Comparison of ENCODE assay signal across 1 cellular context in the genomic region with DNA sequence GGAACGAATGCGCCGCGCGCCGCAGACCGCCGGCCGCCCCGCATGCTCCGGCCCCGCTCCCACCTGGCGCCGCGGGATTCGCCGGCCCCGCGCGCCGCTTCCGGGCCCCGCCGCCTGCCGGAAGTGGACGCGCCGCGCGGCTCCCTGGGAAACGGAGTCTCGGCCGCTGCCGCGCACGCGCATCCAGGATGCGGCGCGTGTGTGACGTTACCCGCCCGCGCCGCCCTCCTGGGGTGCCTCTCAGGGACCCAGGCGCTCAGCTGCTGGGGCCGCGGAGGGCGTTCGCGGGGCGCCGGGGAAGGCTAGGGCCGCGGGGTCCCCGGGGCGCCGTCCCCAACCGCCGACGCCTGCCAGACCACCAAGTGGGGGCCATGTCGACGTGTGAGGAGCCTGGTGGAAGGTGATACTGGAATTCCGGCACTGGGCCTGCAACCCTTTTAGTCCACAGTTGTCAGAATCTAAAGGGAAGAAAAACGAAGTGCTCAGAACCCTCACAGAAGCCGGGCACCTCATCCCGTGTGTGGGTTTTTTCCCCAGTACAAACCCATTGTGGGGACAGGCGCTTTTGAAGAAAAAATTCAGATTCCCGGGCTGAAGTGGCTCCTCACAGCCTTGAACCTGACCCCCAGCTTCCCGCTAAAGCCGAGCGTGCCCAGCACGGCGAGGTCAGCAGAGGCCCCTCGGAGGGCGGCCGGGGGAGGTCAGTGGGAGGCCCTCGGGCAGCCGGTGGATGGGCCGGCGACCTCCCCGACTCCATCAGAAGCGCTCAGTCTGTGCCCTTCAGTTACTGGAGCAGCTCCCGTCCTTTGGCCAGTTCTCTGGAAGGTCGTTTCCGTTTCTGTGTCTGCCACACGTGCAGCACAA.
TF ChIP-seq lines count a peak whose summit lies in the region.

A gene with protein sequence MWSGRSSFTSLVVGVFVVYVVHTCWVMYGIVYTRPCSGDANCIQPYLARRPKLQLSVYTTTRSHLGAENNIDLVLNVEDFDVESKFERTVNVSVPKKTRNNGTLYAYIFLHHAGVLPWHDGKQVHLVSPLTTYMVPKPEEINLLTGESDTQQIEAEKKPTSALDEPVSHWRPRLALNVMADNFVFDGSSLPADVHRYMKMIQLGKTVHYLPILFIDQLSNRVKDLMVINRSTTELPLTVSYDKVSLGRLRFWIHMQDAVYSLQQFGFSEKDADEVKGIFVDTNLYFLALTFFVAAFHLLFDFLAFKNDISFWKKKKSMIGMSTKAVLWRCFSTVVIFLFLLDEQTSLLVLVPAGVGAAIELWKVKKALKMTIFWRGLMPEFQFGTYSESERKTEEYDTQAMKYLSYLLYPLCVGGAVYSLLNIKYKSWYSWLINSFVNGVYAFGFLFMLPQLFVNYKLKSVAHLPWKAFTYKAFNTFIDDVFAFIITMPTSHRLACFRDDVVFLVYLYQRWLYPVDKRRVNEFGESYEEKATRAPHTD (minus strand): TSS at position 125 of the 864 bp plus-strand sequence. CDS start 258 bp downstream, outside the sequence.

TF ChIP-seq in WTC11, 78 proteins besides CTCF, POLR2A, EP300 and RAD21 (continued from another document):
- TF ChIP-seq, protein P1, sequence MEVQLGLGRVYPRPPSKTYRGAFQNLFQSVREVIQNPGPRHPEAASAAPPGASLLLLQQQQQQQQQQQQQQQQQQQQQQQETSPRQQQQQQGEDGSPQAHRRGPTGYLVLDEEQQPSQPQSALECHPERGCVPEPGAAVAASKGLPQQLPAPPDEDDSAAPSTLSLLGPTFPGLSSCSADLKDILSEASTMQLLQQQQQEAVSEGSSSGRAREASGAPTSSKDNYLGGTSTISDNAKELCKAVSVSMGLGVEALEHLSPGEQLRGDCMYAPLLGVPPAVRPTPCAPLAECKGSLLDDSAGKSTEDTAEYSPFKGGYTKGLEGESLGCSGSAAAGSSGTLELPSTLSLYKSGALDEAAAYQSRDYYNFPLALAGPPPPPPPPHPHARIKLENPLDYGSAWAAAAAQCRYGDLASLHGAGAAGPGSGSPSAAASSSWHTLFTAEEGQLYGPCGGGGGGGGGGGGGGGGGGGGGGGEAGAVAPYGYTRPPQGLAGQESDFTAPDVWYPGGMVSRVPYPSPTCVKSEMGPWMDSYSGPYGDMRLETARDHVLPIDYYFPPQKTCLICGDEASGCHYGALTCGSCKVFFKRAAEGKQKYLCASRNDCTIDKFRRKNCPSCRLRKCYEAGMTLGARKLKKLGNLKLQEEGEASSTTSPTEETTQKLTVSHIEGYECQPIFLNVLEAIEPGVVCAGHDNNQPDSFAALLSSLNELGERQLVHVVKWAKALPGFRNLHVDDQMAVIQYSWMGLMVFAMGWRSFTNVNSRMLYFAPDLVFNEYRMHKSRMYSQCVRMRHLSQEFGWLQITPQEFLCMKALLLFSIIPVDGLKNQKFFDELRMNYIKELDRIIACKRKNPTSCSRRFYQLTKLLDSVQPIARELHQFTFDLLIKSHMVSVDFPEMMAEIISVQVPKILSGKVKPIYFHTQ (CRISPR knock-in tag; IDR thresholded peaks at IDR 0.05), result no peak
- peak; percentile 80; the same call in 1 of the 2 replicates for TF ChIP-seq FOXK1 (CRISPR knock-in tag; IDR thresholded peaks at IDR 0.05)
- TF ChIP-seq TCF7 (CRISPR knock-in tag; IDR thresholded peaks at IDR 0.05; ENCODE audit: low read depth), result 0 out of 2 replicates have a peak, but pooled peaks have one; percentile 19
- TF ChIP-seq, protein P2, sequence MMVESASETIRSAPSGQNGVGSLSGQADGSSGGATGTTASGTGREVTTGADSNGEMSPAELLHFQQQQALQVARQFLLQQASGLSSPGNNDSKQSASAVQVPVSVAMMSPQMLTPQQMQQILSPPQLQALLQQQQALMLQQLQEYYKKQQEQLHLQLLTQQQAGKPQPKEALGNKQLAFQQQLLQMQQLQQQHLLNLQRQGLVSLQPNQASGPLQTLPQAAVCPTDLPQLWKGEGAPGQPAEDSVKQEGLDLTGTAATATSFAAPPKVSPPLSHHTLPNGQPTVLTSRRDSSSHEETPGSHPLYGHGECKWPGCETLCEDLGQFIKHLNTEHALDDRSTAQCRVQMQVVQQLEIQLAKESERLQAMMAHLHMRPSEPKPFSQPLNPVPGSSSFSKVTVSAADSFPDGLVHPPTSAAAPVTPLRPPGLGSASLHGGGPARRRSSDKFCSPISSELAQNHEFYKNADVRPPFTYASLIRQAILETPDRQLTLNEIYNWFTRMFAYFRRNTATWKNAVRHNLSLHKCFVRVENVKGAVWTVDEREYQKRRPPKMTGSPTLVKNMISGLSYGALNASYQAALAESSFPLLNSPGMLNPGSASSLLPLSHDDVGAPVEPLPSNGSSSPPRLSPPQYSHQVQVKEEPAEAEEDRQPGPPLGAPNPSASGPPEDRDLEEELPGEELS (CRISPR knock-in tag; IDR thresholded peaks at IDR 0.05), result 0 out of 2 replicates have a peak, but pooled peaks have one; percentile 33
- TF ChIP-seq ATF1 (CRISPR knock-in tag; IDR thresholded peaks at IDR 0.05), result peak; percentile 58; the same call in 1 of the 2 replicates
- peak; percentile 98 for TF ChIP-seq CREM (CRISPR knock-in tag; IDR thresholded peaks at IDR 0.05)
- TF ChIP-seq FOXJ3 (CRISPR knock-in tag; IDR thresholded peaks at IDR 0.05; ENCODE audit: borderline replicate concordance), result no peak
- TF ChIP-seq, protein P3, sequence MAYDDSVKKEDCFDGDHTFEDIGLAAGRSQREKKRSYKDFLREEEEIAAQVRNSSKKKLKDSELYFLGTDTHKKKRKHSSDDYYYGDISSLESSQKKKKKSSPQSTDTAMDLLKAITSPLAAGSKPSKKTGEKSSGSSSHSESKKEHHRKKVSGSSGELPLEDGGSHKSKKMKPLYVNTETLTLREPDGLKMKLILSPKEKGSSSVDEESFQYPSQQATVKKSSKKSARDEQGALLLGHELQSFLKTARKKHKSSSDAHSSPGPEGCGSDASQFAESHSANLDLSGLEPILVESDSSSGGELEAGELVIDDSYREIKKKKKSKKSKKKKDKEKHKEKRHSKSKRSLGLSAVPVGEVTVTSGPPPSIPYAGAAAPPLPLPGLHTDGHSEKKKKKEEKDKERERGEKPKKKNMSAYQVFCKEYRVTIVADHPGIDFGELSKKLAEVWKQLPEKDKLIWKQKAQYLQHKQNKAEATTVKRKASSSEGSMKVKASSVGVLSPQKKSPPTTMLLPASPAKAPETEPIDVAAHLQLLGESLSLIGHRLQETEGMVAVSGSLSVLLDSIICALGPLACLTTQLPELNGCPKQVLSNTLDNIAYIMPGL (CRISPR knock-in tag; IDR thresholded peaks at IDR 0.05), result peak; percentile 67; the same call in 1 of the 2 replicates
- peak; percentile 76; the same call in 1 of the 2 replicates for TF ChIP-seq ETV6 (CRISPR knock-in tag; IDR thresholded peaks at IDR 0.05)
- TF ChIP-seq JUN (CRISPR knock-in tag; IDR thresholded peaks at IDR 0.05), result 0 out of 2 replicates have a peak, but pooled peaks have one; percentile 25
- TF ChIP-seq, protein P4, sequence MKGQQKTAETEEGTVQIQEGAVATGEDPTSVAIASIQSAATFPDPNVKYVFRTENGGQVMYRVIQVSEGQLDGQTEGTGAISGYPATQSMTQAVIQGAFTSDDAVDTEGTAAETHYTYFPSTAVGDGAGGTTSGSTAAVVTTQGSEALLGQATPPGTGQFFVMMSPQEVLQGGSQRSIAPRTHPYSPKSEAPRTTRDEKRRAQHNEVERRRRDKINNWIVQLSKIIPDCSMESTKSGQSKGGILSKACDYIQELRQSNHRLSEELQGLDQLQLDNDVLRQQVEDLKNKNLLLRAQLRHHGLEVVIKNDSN (CRISPR knock-in tag; IDR thresholded peaks at IDR 0.05), result no peak
- TF ChIP-seq KAT7 (CRISPR knock-in tag; IDR thresholded peaks at IDR 0.05; ENCODE audit: borderline replicate concordance), result 0 out of 2 replicates have a peak, but pooled peaks have one; percentile 14
- TF ChIP-seq, protein P5, sequence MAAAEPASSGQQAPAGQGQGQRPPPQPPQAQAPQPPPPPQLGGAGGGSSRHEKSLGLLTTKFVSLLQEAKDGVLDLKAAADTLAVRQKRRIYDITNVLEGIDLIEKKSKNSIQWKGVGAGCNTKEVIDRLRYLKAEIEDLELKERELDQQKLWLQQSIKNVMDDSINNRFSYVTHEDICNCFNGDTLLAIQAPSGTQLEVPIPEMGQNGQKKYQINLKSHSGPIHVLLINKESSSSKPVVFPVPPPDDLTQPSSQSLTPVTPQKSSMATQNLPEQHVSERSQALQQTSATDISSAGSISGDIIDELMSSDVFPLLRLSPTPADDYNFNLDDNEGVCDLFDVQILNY (CRISPR knock-in tag; IDR thresholded peaks at IDR 0.05), result peak; percentile 66
- TF ChIP-seq, protein P6, sequence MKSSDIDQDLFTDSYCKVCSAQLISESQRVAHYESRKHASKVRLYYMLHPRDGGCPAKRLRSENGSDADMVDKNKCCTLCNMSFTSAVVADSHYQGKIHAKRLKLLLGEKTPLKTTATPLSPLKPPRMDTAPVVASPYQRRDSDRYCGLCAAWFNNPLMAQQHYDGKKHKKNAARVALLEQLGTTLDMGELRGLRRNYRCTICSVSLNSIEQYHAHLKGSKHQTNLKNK (CRISPR knock-in tag; IDR thresholded peaks at IDR 0.05), result no peak
- TF ChIP-seq, protein P7, sequence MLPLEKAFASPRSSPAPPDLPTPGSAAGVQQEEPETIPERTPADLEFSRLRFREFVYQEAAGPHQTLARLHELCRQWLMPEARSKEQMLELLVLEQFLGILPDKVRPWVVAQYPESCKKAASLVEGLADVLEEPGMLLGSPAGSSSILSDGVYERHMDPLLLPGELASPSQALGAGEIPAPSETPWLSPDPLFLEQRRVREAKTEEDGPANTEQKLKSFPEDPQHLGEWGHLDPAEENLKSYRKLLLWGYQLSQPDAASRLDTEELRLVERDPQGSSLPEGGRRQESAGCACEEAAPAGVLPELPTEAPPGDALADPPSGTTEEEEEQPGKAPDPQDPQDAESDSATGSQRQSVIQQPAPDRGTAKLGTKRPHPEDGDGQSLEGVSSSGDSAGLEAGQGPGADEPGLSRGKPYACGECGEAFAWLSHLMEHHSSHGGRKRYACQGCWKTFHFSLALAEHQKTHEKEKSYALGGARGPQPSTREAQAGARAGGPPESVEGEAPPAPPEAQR (CRISPR knock-in tag; IDR thresholded peaks at IDR 0.05), result no peak
- TF ChIP-seq, protein P8, sequence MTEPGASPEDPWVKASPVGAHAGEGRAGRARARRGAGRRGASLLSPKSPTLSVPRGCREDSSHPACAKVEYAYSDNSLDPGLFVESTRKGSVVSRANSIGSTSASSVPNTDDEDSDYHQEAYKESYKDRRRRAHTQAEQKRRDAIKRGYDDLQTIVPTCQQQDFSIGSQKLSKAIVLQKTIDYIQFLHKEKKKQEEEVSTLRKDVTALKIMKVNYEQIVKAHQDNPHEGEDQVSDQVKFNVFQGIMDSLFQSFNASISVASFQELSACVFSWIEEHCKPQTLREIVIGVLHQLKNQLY (CRISPR knock-in tag; IDR thresholded peaks at IDR 0.05), result 0 out of 2 replicates have a peak, but pooled peaks have one; percentile 57
